ENCODE assay signal across 26 cellular contexts in the genomic region with DNA sequence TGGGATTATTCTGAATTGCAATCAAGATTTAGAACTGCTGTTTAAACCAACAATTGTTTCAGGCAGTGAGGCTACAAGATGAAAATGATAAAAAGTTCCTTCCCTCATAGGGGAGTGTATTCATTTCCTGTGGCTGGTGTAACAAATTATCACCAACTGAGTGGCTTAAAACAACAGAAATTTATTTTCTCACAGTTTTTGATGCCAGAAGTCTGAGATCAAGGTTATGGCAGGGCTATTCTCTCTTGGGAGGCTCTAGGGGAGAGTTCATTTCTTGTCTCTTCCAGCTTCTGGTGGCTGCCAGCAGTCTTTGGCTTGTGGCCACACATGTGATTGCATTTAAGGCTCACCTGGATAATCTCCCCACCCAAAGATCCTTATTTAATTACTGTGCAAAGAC.
"Had no signal": no experiment of that assay in that cellular context is flagged by ENCODE, and none has a peak within 500 bp of the region (broad histone marks: within the 10 kb centered on the region; RNA-seq: fewer than 3 reads in every experiment).

No MANE protein-coding gene starts in this region.

- ATAC-seq: left lobe of liver; natural killer cell; psoas muscle; sciatic nerve; stimulated activated naive B cell treated with anti-CD40 and anti-IgM and Interleukin-4, amounts not matched to agents 10 μg/mL and 1 μg/mL and 100 μg/mL, for 72 hours; upper lobe of right lung had no signal

- DNase-seq: islet precursor cell; mesendoderm; naive B cell; natural killer cell; nephron progenitor cell; occipital lobe; psoas muscle; stimulated activated CD4-positive, alpha-beta T cell treated with anti-CD3 and anti-CD28 coated beads, Interleukin-12 subunit alpha, Interleukin-12 subunit beta, amount 100 ng/mL, for 4 hours; stimulated activated CD4-positive, alpha-beta T cell treated with anti-CD3 and anti-CD28 coated beads, Interleukin-15, amount 100 ng/mL, for 24 hours; stimulated activated CD4-positive, alpha-beta T cell treated with anti-CD3 and anti-CD28 coated beads, Interleukin-2, amount 100 ng/mL, for 24 hours; stimulated activated CD4-positive, alpha-beta T cell treated with anti-CD3 and anti-CD28 coated beads, Interleukin-4, amount 100 ng/mL, for 1 hour; stimulated activated naive B cell treated with anti-CD40 and anti-IgM and Interleukin-4, amounts not matched to agents 10 μg/mL and 1 μg/mL and 100 μg/mL, for 72 hours; tibial artery; trophoblast cell; upper lobe of right lung had no signal

- H3K36me3 ChIP-seq: heart left ventricle, neural progenitor cell, neutrophil, suprapubic skin, thoracic aorta, tibial artery, upper lobe of right lung had no signal

- H3K4me3 ChIP-seq: heart left ventricle, hepatocyte, lung, neural progenitor cell, psoas muscle, skin epidermis, suprapubic skin, thoracic aorta, tibial artery, upper lobe of right lung had no signal

- H3K9me3 ChIP-seq: neutrophil, suprapubic skin, tibial artery, upper lobe of right lung had no signal

- H3K27me3 ChIP-seq: heart left ventricle, hepatocyte, neural progenitor cell, neutrophil, suprapubic skin, tibial artery, upper lobe of right lung had no signal

- H3K27ac ChIP-seq: hepatocyte, neural progenitor cell, neutrophil, parathyroid adenoma, psoas muscle, skin epidermis, suprapubic skin, thoracic aorta, tibial artery, upper lobe of right lung had no signal

- H3K4me1 ChIP-seq: neural progenitor cell, parathyroid adenoma, psoas muscle, suprapubic skin, tibial artery, upper lobe of right lung had no signal
